In genomic region chr19:54795763-54796162, GRCh38 we compare ENCODE assay signal across 19 cellular contexts. TPM values are rescaled to one million over a fixed set of nuclear protein-coding genes. Genes with fewer than 3 reads are reported as not detected.
"Had no signal": no experiment of that assay in that cellular context is flagged by ENCODE, and none has a peak within 500 bp of the region (broad histone marks: within the 10 kb centered on the region; RNA-seq: fewer than 3 reads in every experiment).

No MANE protein-coding gene starts in this region.

- ATAC-seq: left lung; stimulated activated naive B cell treated with anti-CD40 and anti-IgM and Interleukin-4, amounts not matched to agents 10 μg/mL and 1 μg/mL and 100 μg/mL, for 72 hours had no signal

- H3K36me3 Mint-ChIP-seq: activated naive CD4-positive, alpha-beta T cell treated with anti-CD3 and anti-CD28 coated beads, Interleukin-2, amount 50 U/mL, for 24 hours; naive B cell; stimulated activated naive B cell treated with anti-CD40 and anti-IgM and Interleukin-4, amounts not matched to agents 10 μg/mL and 1 μg/mL and 100 μg/mL, for 72 hours had no signal

- H3K27ac ChIP-seq: adrenal gland, cardiac muscle cell, VCaP had no signal

- H3K9me3 ChIP-seq: adrenal gland, left lung, thyroid gland had no signal

- H3K9me3 Mint-ChIP-seq: activated naive CD4-positive, alpha-beta T cell treated with anti-CD3 and anti-CD28 coated beads, Interleukin-2, amount 50 U/mL, for 24 hours had no signal

- H3K4me1 ChIP-seq: adrenal gland, thyroid gland had no signal

- H3K27me3 ChIP-seq: adrenal gland, cardiac muscle cell, thyroid gland had no signal

- H3K27ac Mint-ChIP-seq: activated naive CD4-positive, alpha-beta T cell treated with anti-CD3 and anti-CD28 coated beads, Interleukin-2, amount 50 U/mL, for 24 hours; activated T-cell treated with anti-CD3 and anti-CD28 coated beads, Interleukin-2, amount 50 U/mL, for 24 hours; stimulated activated naive B cell treated with anti-CD40 and anti-IgM and Interleukin-4, amounts not matched to agents 10 μg/mL and 1 μg/mL and 100 μg/mL, for 72 hours had no signal

- H3K4me3 ChIP-seq: adrenal gland, cardiac muscle cell, left lung, thyroid gland had no signal

- H3K36me3 ChIP-seq: adrenal gland, cardiac muscle cell, left lung, thyroid gland had no signal

- H3K4me3 Mint-ChIP-seq: activated naive CD4-positive, alpha-beta T cell treated with anti-CD3 and anti-CD28 coated beads, Interleukin-2, amount 50 U/mL, for 24 hours; activated T-cell treated with anti-CD3 and anti-CD28 coated beads, Interleukin-2, amount 50 U/mL, for 24 hours; naive B cell; stimulated activated naive B cell treated with anti-CD40 and anti-IgM and Interleukin-4, amounts not matched to agents 10 μg/mL and 1 μg/mL and 100 μg/mL, for 72 hours had no signal

- DNase-seq: activated CD4-positive, alpha-beta T cell treated with anti-CD3 and anti-CD28 coated beads for 1 hour; activated CD4-positive, alpha-beta T cell treated with anti-CD3 and anti-CD28 coated beads, Interleukin-2, amount 50 U/mL, for 48 hours; activated T-cell treated with anti-CD3 and anti-CD28 coated beads, Interleukin-2, amount 50 U/mL, for 24 hours; adrenal gland; erythroblast; hippocampal formation; kidney; left lung; mammary epithelial cell; naive B cell; stimulated activated CD4-positive, alpha-beta T cell treated with anti-CD3 and anti-CD28 coated beads, Interleukin-15, amount 100 ng/mL, for 24 hours; stimulated activated CD4-positive, alpha-beta T cell treated with anti-CD3 and anti-CD28 coated beads, Interleukin-4, amount 100 ng/mL, for 1 hour; stimulated activated naive B cell treated with anti-CD40 and anti-IgM and Interleukin-4, amounts not matched to agents 10 μg/mL and 1 μg/mL and 100 μg/mL, for 72 hours; thyroid gland had no signal

RNA-seq across cellular contexts. Expression of gene KIR2DL4, which starts 7.6 kb away (rescaled TPM):
- total RNA-seq: cardiac muscle cell, mammary epithelial cell, skeletal muscle tissue, thyroid gland had no signal
- polyA plus RNA-seq: cardiac muscle cell, mammary epithelial cell had no signal

RNA-seq across cellular contexts. Expression of gene KIR3DL1, which starts 20.5 kb away (rescaled TPM):
- total RNA-seq: cardiac muscle cell, mammary epithelial cell, posterior vena cava, skeletal muscle tissue, thyroid gland had no signal
- polyA plus RNA-seq: cardiac muscle cell, mammary epithelial cell had no signal

RNA-seq across cellular contexts. Expression of gene KIR2DL1, which starts 26.2 kb away (rescaled TPM):
- total RNA-seq: adrenal gland, cardiac muscle cell, mammary epithelial cell, skeletal muscle tissue, thyroid gland had no signal
- polyA plus RNA-seq: cardiac muscle cell, mammary epithelial cell had no signal

RNA-seq across cellular contexts. Expression of gene KIR2DS4, which starts 36.7 kb away (rescaled TPM):
- total RNA-seq: adrenal gland, cardiac muscle cell, kidney, mammary epithelial cell, posterior vena cava, skeletal muscle tissue, thyroid gland had no signal
- polyA plus RNA-seq: cardiac muscle cell, mammary epithelial cell had no signal

RNA-seq across cellular contexts. Expression of gene KIR3DL2, which starts 54.5 kb away (rescaled TPM):
- total RNA-seq: adrenal gland, cardiac muscle cell, mammary epithelial cell, posterior vena cava, skeletal muscle tissue, thyroid gland had no signal
- polyA plus RNA-seq: cardiac muscle cell, mammary epithelial cell had no signal
